1 cellular context compared by ENCODE assay signal in the genomic region with DNA sequence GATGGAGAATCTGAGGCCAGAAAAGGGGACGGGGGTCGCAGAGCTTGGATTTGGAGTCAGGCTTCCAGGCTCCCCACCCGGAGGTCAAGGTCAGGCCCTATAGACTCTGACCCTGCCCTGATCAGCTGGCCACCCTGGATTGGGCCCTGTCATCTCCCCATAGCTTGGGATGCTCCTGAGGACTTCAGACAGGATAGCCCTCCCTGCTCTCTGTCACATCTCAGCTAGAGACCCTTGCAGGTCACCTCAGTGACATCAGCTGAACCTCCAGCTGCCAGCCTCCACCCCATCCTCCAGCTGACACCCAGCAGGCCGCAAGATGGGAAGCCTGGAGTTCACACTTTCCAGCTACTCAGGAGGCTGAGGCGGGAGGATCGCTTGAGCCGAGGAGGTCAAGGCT.
TF ChIP-seq lines count a peak whose summit lies in the region.

No MANE protein-coding gene starts in this region.

TF ChIP-seq in IMR-90, 13 proteins besides CTCF, POLR2A, EP300 and RAD21:
- TF ChIP-seq USF2 (IDR thresholded peaks at IDR 0.05; ENCODE audit: low read depth, low read length) (no peak), MXI1 (IDR thresholded peaks at IDR 0.05; ENCODE audit: borderline replicate concordance, low read depth, low read length) (no peak), SMC3 (IDR thresholded peaks at IDR 0.05; ENCODE audit: low read depth, low read length) (no peak)
- TF ChIP-seq, protein P1, sequence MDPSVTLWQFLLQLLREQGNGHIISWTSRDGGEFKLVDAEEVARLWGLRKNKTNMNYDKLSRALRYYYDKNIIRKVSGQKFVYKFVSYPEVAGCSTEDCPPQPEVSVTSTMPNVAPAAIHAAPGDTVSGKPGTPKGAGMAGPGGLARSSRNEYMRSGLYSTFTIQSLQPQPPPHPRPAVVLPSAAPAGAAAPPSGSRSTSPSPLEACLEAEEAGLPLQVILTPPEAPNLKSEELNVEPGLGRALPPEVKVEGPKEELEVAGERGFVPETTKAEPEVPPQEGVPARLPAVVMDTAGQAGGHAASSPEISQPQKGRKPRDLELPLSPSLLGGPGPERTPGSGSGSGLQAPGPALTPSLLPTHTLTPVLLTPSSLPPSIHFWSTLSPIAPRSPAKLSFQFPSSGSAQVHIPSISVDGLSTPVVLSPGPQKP (IDR thresholded peaks at IDR 0.05; ENCODE audit: borderline replicate concordance, low read depth, low read length): no peak
